Comparison of ENCODE assay signal across 23 cellular contexts in the genomic region with DNA sequence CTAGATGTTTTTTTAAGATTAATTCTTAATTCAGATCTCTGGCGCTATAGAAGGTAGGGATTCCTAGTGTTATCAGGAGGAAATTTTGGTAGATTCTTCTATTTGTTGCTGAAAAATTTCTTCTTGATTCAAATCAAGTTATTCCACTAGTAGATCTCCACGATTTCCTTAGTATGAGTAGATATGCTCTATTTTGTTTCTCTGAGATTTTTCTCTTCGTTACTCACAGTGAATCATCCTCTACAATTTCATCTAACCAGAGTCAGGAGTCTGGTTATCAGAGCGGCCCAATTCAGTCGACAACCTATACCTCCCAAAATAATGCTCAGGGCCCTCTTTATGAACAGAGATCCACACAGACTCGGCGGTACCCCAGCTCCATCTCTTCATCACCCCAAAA. TPM values are rescaled to one million over a fixed set of nuclear protein-coding genes. Genes with fewer than 3 reads are reported as not detected.
DNase-seq lines count a peak whose midpoint lies in the region; ATAC-seq and TF ChIP-seq lines count a peak whose summit lies in the region.
"Had no signal": no experiment of that assay in that cellular context is flagged by ENCODE, and none has a peak within 500 bp of the region (broad histone marks: within the 10 kb centered on the region; RNA-seq: fewer than 3 reads in every experiment).

No MANE protein-coding gene starts in this region.

- no peaks in the 10 kb centered on the region for H3K4me1 ChIP-seq in mammary epithelial cell (ENCODE audit: insufficient read depth, low read length)

- peak overlapping the region; percentile 48 for H3K27ac Mint-ChIP-seq in activated CD8-positive, alpha-beta T cell treated with anti-CD3 and anti-CD28 coated beads for 36 hours
- no peak overlapping the region for H3K27ac Mint-ChIP-seq in activated CD8-positive, alpha-beta T cell treated with anti-CD3 and anti-CD28 coated beads, Interleukin-2, amount 10 ng/mL, durations not matched to agents 7 days and 5 days
- H3K27ac Mint-ChIP-seq in MCF 10A (ENCODE audit: low read depth, unreplicated experiment): peak overlapping the region; percentile 31
- H3K27ac Mint-ChIP-seq in activated T-helper 17 cell treated with anti-CD3 and anti-CD28 coated beads, Interleukin-2, amount 50 U/mL, for 72 hours: peak overlapping the region; percentile 83

- H3K27ac ChIP-seq in mammary epithelial cell (ENCODE audit: insufficient read depth, low read depth, low read length): no peak overlapping the region

- BruUV-seq in MCF 10A (replicated peaks; lab: Mats Ljungman, UMichigan) (no TSS peak), mammary epithelial cell (replicated peaks; lab: Mats Ljungman, UMichigan) (no TSS peak)

- in situ Hi-C loops in mammary epithelial cell (cut with MboI; ENCODE audit: low sequenced_read_pairs in 2 of 2): no loop called here

- no peaks in the 10 kb centered on the region for H3K27me3 ChIP-seq in mammary epithelial cell (ENCODE audit: insufficient read depth, low read length)

- H2AFZ ChIP-seq in mammary epithelial cell (ENCODE audit: low read depth, low read length): no peak overlapping the region

- DNase-seq in activated CD8-positive, alpha-beta T cell treated with anti-CD3 and anti-CD28 coated beads for 36 hours: no peak
- no peak for DNase-seq in activated CD8-positive, alpha-beta T cell treated with anti-CD3 and anti-CD28 coated beads, Interleukin-2, amount 10 ng/mL, durations not matched to agents 7 days and 5 days
- no peak for DNase-seq in MCF 10A (ENCODE audit: unreplicated experiment)
- DNase-seq in mammary epithelial cell: no peak
- no peak for DNase-seq in NCI-H1417 (lab: John Stamatoyannopoulos, UW)
- DNase-seq in NCI-H1105 treated with DMSO at 0.1 percent for 48 hours (lab: John Stamatoyannopoulos, UW): no peak
- DNase-seq: 8988T; AML-193; C1 segment of cervical spinal cord; DMS53; GF-D8; GOT3; HCEC 1CT; NCI-H1092 treated with DMSO at 0.1 percent for 48 hours; NCI-H2029 treated with DMSO at 0.1 percent for 48 hours; NCI-H226; NCI-H510A treated with DMSO at 0.1 percent for 48 hours; NCI-H774; NK-92 treated with Interleukin-12 subunit alpha and Interleukin-12 subunit beta, amount 100 ng/mL, for 24 hours; SIG-M5 had no signal

- CTCF ChIA-PET in activated CD8-positive, alpha-beta T cell treated with anti-CD3 and anti-CD28 coated beads for 36 hours (lab: Charles Lee): interaction anchor here (1.4 kb wide), 1 partner anchor 10 kb away, joined by 3 read pairs; no protein-coding TSS in a partner anchor
- CTCF ChIA-PET in activated CD8-positive, alpha-beta T cell treated with anti-CD3 and anti-CD28 coated beads, Interleukin-2, amount 10 ng/mL, durations not matched to agents 7 days and 5 days (lab: Charles Lee): no interaction called here
- CTCF ChIA-PET in MCF 10A (lab: Yijun Ruan, JAX) (interaction anchor here (0.7 kb wide), 1 partner anchor 286 kb away, joined by 3 read pairs; no protein-coding TSS in a partner anchor), mammary epithelial cell (lab: Charles Lee; ENCODE audit: low non-redundant PET) (no interaction called here)

- intact Hi-C loops in activated CD8-positive, alpha-beta T cell treated with anti-CD3 and anti-CD28 coated beads for 36 hours (cut with micrococcal nuclease): no loop called here
- intact Hi-C loops in MCF 10A (cut with micrococcal nuclease): no loop called here
- intact Hi-C loops in mammary epithelial cell (cut with micrococcal nuclease): no loop called here

- no peaks in the 10 kb centered on the region for H3K27me3 Mint-ChIP-seq in activated CD8-positive, alpha-beta T cell treated with anti-CD3 and anti-CD28 coated beads for 36 hours
- H3K27me3 Mint-ChIP-seq in activated CD8-positive, alpha-beta T cell treated with anti-CD3 and anti-CD28 coated beads, Interleukin-2, amount 10 ng/mL, durations not matched to agents 7 days and 5 days (ENCODE audit: low read depth): no peaks in the 10 kb centered on the region
- no peaks in the 10 kb centered on the region for H3K27me3 Mint-ChIP-seq in MCF 10A (ENCODE audit: insufficient read depth, unreplicated experiment)
- no peaks in the 10 kb centered on the region for H3K27me3 Mint-ChIP-seq in activated T-helper 17 cell treated with anti-CD3 and anti-CD28 coated beads, Interleukin-2, amount 50 U/mL, for 72 hours

- no peaks in the 10 kb centered on the region for H3K9me3 ChIP-seq in mammary epithelial cell (replicated peaks; ENCODE audit: insufficient read depth, low read length)

- ATAC-seq in activated CD8-positive, alpha-beta T cell treated with anti-CD3 and anti-CD28 coated beads for 36 hours: no peak
- ATAC-seq in activated CD8-positive, alpha-beta T cell treated with anti-CD3 and anti-CD28 coated beads, Interleukin-2, amount 10 ng/mL, durations not matched to agents 7 days and 5 days: no peak
- ATAC-seq in activated T-helper 17 cell treated with anti-CD3 and anti-CD28 coated beads, Interleukin-2, amount 50 U/mL, for 72 hours (replicated peaks): no peak
- ATAC-seq in HG02852 (IDR thresholded peaks at IDR 0.05; ENCODE audit: unreplicated experiment): no peak

- H3K36me3 ChIP-seq in mammary epithelial cell (ENCODE audit: insufficient read depth, low read length): peaks cover 57% of the 10 kb centered on the region

- peaks cover 66% of the 10 kb centered on the region for H3K36me3 Mint-ChIP-seq in activated CD8-positive, alpha-beta T cell treated with anti-CD3 and anti-CD28 coated beads for 36 hours (ENCODE audit: low read depth)
- peaks cover 74% of the 10 kb centered on the region for H3K36me3 Mint-ChIP-seq in activated CD8-positive, alpha-beta T cell treated with anti-CD3 and anti-CD28 coated beads, Interleukin-2, amount 10 ng/mL, durations not matched to agents 7 days and 5 days (ENCODE audit: low read depth)
- peaks cover 100% of the 10 kb centered on the region for H3K36me3 Mint-ChIP-seq in MCF 10A (ENCODE audit: insufficient read depth, unreplicated experiment)
- H3K36me3 Mint-ChIP-seq in activated T-helper 17 cell treated with anti-CD3 and anti-CD28 coated beads, Interleukin-2, amount 50 U/mL, for 72 hours (ENCODE audit: low read depth): peaks cover 100% of the 10 kb centered on the region

- dilution Hi-C loops in mammary epithelial cell (cut with HindIII; ENCODE audit: low sequenced_read_pairs): no loop called here

- H3K4me3 Mint-ChIP-seq in activated CD8-positive, alpha-beta T cell treated with anti-CD3 and anti-CD28 coated beads for 36 hours: no peak overlapping the region
- no peak overlapping the region for H3K4me3 Mint-ChIP-seq in activated CD8-positive, alpha-beta T cell treated with anti-CD3 and anti-CD28 coated beads, Interleukin-2, amount 10 ng/mL, durations not matched to agents 7 days and 5 days
- no peak overlapping the region for H3K4me3 Mint-ChIP-seq in MCF 10A (ENCODE audit: unreplicated experiment)
- H3K4me3 Mint-ChIP-seq in activated T-helper 17 cell treated with anti-CD3 and anti-CD28 coated beads, Interleukin-2, amount 50 U/mL, for 72 hours: no peak overlapping the region

- no peaks in the 10 kb centered on the region for H4K20me1 ChIP-seq in mammary epithelial cell (ENCODE audit: insufficient read depth, low read length)

- WGBS in mammary epithelial cell (ENCODE audit: low coverage, missing lambda C conversion rate): 96% methylated on average over 7 of the region's 7 CpGs

- TF ChIP-seq CTCF in activated CD8-positive, alpha-beta T cell treated with anti-CD3 and anti-CD28 coated beads for 36 hours (IDR thresholded peaks at IDR 0.05): no peak
- TF ChIP-seq CTCF in MCF 10A (IDR thresholded peaks at IDR 0.05; ENCODE audit: unreplicated experiment): no peak
- no peak for TF ChIP-seq CTCF in mammary epithelial cell (conservative IDR thresholded peaks at IDR 0.05 in 1 of 2, IDR thresholded peaks at IDR 0.05 in 1 of 2; ENCODE audit: extremely low read depth in 1 of 2, insufficient read depth in 1 of 2, low read depth in 1 of 2, low read length in 2 of 2)

- no peaks in the 10 kb centered on the region for H3K79me2 ChIP-seq in mammary epithelial cell (ENCODE audit: insufficient read depth, low read length)

- POLR2A ChIA-PET in activated CD8-positive, alpha-beta T cell treated with anti-CD3 and anti-CD28 coated beads for 36 hours (lab: Charles Lee): no interaction called here
- POLR2A ChIA-PET in activated CD8-positive, alpha-beta T cell treated with anti-CD3 and anti-CD28 coated beads, Interleukin-2, amount 10 ng/mL, durations not matched to agents 7 days and 5 days (lab: Charles Lee): no interaction called here
- POLR2A ChIA-PET in MCF 10A (lab: Yijun Ruan, JAX): no interaction called here

- H3K4me2 ChIP-seq in mammary epithelial cell (ENCODE audit: insufficient read depth, low read depth, low read length): no peak overlapping the region

- no peaks in the 10 kb centered on the region for H3K4me1 Mint-ChIP-seq in activated CD8-positive, alpha-beta T cell treated with anti-CD3 and anti-CD28 coated beads for 36 hours (ENCODE audit: low read depth)
- no peaks in the 10 kb centered on the region for H3K4me1 Mint-ChIP-seq in activated CD8-positive, alpha-beta T cell treated with anti-CD3 and anti-CD28 coated beads, Interleukin-2, amount 10 ng/mL, durations not matched to agents 7 days and 5 days (ENCODE audit: low read depth)
- H3K4me1 Mint-ChIP-seq in MCF 10A (ENCODE audit: insufficient read depth, unreplicated experiment): no peaks in the 10 kb centered on the region
- no peaks in the 10 kb centered on the region for H3K4me1 Mint-ChIP-seq in activated T-helper 17 cell treated with anti-CD3 and anti-CD28 coated beads, Interleukin-2, amount 50 U/mL, for 72 hours

- no peaks in the 10 kb centered on the region for H3K9me3 Mint-ChIP-seq in activated CD8-positive, alpha-beta T cell treated with anti-CD3 and anti-CD28 coated beads for 36 hours
- H3K9me3 Mint-ChIP-seq in activated CD8-positive, alpha-beta T cell treated with anti-CD3 and anti-CD28 coated beads, Interleukin-2, amount 10 ng/mL, durations not matched to agents 7 days and 5 days (ENCODE audit: insufficient read depth): no peaks in the 10 kb centered on the region
- H3K9me3 Mint-ChIP-seq in MCF 10A (ENCODE audit: unreplicated experiment): no peaks in the 10 kb centered on the region
- no peaks in the 10 kb centered on the region for H3K9me3 Mint-ChIP-seq in activated T-helper 17 cell treated with anti-CD3 and anti-CD28 coated beads, Interleukin-2, amount 50 U/mL, for 72 hours

- no peak overlapping the region for H3K4me3 ChIP-seq in mammary epithelial cell (replicated peaks in 1 of 3; ENCODE audit: insufficient read depth in 1 of 3, low read depth in 2 of 3, low read length in 3 of 3)

- H3K9ac ChIP-seq in mammary epithelial cell (ENCODE audit: insufficient read depth, low read length): no peak overlapping the region

RNA-seq across cellular contexts. Expression of gene HAX1, which starts 18.8 kb away (rescaled TPM):
- total RNA-seq in activated CD8-positive, alpha-beta T cell treated with anti-CD3 and anti-CD28 coated beads for 36 hours: 100 to 1,000 TPM; 163 to 170 TPM
- total RNA-seq in activated CD8-positive, alpha-beta T cell treated with anti-CD3 and anti-CD28 coated beads, Interleukin-2, amount 10 ng/mL, durations not matched to agents 7 days and 5 days: 100 to 1,000 TPM; 110 to 119 TPM
- total RNA-seq in MCF 10A (2022) (261 and 295 TPM in 2 replicates), mammary epithelial cell (100 to 1,000 TPM; 135 to 174 TPM)
- polyA plus RNA-seq in mammary epithelial cell: 114 TPM
- polyA minus RNA-seq in mammary epithelial cell: 99.8 TPM
- total RNA-seq in activated T-helper 17 cell treated with anti-CD3 and anti-CD28 coated beads, Interleukin-2, amount 50 U/mL, for 72 hours: 100 to 1,000 TPM; 127 to 132 TPM

RNA-seq across cellular contexts. Expression of gene UBAP2L, which starts 32.9 kb away (rescaled TPM):
- total RNA-seq in activated CD8-positive, alpha-beta T cell treated with anti-CD3 and anti-CD28 coated beads for 36 hours: 100 to 1,000 TPM; 183 to 195 TPM
- 100 to 1,000 TPM; 176 to 179 TPM for total RNA-seq in activated CD8-positive, alpha-beta T cell treated with anti-CD3 and anti-CD28 coated beads, Interleukin-2, amount 10 ng/mL, durations not matched to agents 7 days and 5 days
- total RNA-seq in MCF 10A (2022) (219 and 223 TPM in 2 replicates), mammary epithelial cell (100 to 1,000 TPM in 1 of 2 donors, 10 to 100 TPM in 1; 63.7 to 168 TPM)
- polyA plus RNA-seq in mammary epithelial cell: 147 TPM
- 161 TPM for polyA minus RNA-seq in mammary epithelial cell
- 100 to 1,000 TPM; 237 to 249 TPM for total RNA-seq in activated T-helper 17 cell treated with anti-CD3 and anti-CD28 coated beads, Interleukin-2, amount 50 U/mL, for 72 hours

RNA-seq across cellular contexts. Expression of gene CFAP141, which starts 47.5 kb away (rescaled TPM):
- total RNA-seq in activated CD8-positive, alpha-beta T cell treated with anti-CD3 and anti-CD28 coated beads for 36 hours: not detected
- not detected for total RNA-seq in activated CD8-positive, alpha-beta T cell treated with anti-CD3 and anti-CD28 coated beads, Interleukin-2, amount 10 ng/mL, durations not matched to agents 7 days and 5 days
- total RNA-seq in MCF 10A (2022) (not detected in 2 replicates), mammary epithelial cell (not detected)
- polyA plus RNA-seq in mammary epithelial cell: not detected
- not detected for polyA minus RNA-seq in mammary epithelial cell
- total RNA-seq in activated T-helper 17 cell treated with anti-CD3 and anti-CD28 coated beads, Interleukin-2, amount 50 U/mL, for 72 hours: not detected
- polyA plus RNA-seq: AG04450 had no signal

Comparison
In these comparisons a context has a peak if more than half of its experiments do, and no peak if none do; other contexts are left out.
1. CTCF ChIA-PET loops: an anchor here in activated CD8-positive, alpha-beta T cell treated with anti-CD3 and anti-CD28 coated beads for 36 hours (1.4 kb wide) and MCF 10A (0.7 kb wide); none called in activated CD8-positive, alpha-beta T cell treated with anti-CD3 and anti-CD28 coated beads, Interleukin-2, amount 10 ng/mL, durations not matched to agents 7 days and 5 days and mammary epithelial cell.